ENCODE assay signal across 1 cellular context in genomic region chr10:71270301-71270777, GRCh38.
TF ChIP-seq lines count a peak whose summit lies in the region.

No MANE protein-coding gene starts in this region.

TF ChIP-seq in GM23338, 12 proteins besides CTCF, POLR2A, EP300 and RAD21 (continued from another document):
- TF ChIP-seq REST (IDR thresholded peaks at IDR 0.05; ENCODE audit: unreplicated experiment) (no peak), ZNF114 (CRISPR knock-in tag; IDR thresholded peaks at IDR 0.05) (no peak)
